ENCODE assay signal across 25 cellular contexts in the genomic region with DNA sequence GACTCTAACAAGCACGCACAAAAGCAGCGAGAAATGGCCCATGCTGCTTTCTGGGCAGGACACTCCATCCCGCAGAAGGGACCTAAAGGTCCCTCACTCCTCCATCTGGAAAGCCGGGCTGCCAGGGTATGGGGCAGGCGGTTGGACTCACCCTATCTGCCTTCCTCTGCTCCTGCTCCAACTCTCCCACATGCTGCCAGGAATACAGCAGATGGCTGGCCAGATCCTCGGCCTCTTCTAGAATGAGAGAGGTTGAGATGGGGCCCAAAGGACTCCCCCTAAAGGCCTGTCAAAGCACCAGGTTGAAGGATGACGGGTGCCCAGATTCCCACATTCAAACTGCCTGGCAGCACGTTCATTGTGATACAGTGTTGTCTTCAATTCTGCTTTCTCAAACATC.
"Had no signal": no experiment of that assay in that cellular context is flagged by ENCODE, and none has a peak within 500 bp of the region (broad histone marks: within the 10 kb centered on the region; RNA-seq: fewer than 3 reads in every experiment).

No MANE protein-coding gene starts in this region.

- H3K9me3 ChIP-seq: esophagus squamous epithelium, heart right ventricle, left ventricle myocardium inferior, testis, transverse colon, uterus had no signal

- DNase-seq: activated CD4-positive, alpha-beta memory T cell treated with anti-CD3 and anti-CD28 coated beads for 36 hours; activated CD4-positive, alpha-beta T cell treated with anti-CD3 and anti-CD28 coated beads, Interleukin-2, amount 10 ng/mL, durations not matched to agents 24 days and 14 days; activated CD4-positive, CD25-positive, alpha-beta regulatory T cell treated with anti-CD3 and anti-CD28 coated beads, Interleukin-2, amount 50 U/mL, for 72 hours; activated CD8-positive, alpha-beta memory T cell treated with anti-CD3 and anti-CD28 coated beads, Interleukin-2, amount 50 U/mL, for 48 hours; activated T-cell treated with anti-CD3 and anti-CD28 coated beads, Interleukin-2, amount 50 U/mL, for 24 hours; cerebellar nuclear complex; cortex of kidney; esophagus squamous epithelium; foreskin melanocyte; heart right ventricle; left ventricle myocardium inferior; mesendoderm; natural killer cell; stimulated activated CD4-positive, alpha-beta T cell treated with anti-CD3 and anti-CD28 coated beads, Interleukin-12 subunit alpha, Interleukin-12 subunit beta, amount 100 ng/mL, for 4 hours; stimulated activated CD4-positive, alpha-beta T cell treated with anti-CD3 and anti-CD28 coated beads, Interleukin-4, amount 100 ng/mL, for 1 hour; stimulated activated naive CD8-positive, alpha-beta T cell treated with anti-CD3 and anti-CD28 coated beads, Interleukin-15, Interleukin-2, amounts not matched to agents 100 U/mL and 50 U/mL, for 24 hours; T-helper 9 cell; testis; transverse colon; uterus had no signal

- H3K27ac ChIP-seq: esophagus squamous epithelium, heart right ventricle, left ventricle myocardium inferior, neural progenitor cell, skin epidermis, testis, transverse colon, uterus had no signal

- H3K4me1 ChIP-seq: left ventricle myocardium inferior, neural progenitor cell, testis, transverse colon, uterus had no signal

- H3K4me2 ChIP-seq: neural progenitor cell had no signal

- ATAC-seq: activated naive CD4-positive, alpha-beta T cell treated with anti-CD3 and anti-CD28 coated beads, Interleukin-2, amount 50 U/mL, for 72 hours; heart right ventricle; natural killer cell; sciatic nerve; stimulated activated naive CD8-positive, alpha-beta T cell treated with anti-CD3 and anti-CD28 coated beads, Interleukin-15, Interleukin-2, amounts not matched to agents 100 U/mL and 50 U/mL, for 24 hours had no signal

- H2AFZ ChIP-seq: neural progenitor cell had no signal

- H3K27me3 ChIP-seq: neural progenitor cell, testis, transverse colon, uterus had no signal

- H3K4me3 ChIP-seq: esophagus squamous epithelium, heart right ventricle, left ventricle myocardium inferior, lung, neural progenitor cell, skin epidermis, testis, transverse colon, uterus had no signal

- H3K36me3 ChIP-seq: esophagus squamous epithelium, heart right ventricle, left ventricle myocardium inferior, neural progenitor cell, transverse colon, uterus had no signal
